In the genomic region with DNA sequence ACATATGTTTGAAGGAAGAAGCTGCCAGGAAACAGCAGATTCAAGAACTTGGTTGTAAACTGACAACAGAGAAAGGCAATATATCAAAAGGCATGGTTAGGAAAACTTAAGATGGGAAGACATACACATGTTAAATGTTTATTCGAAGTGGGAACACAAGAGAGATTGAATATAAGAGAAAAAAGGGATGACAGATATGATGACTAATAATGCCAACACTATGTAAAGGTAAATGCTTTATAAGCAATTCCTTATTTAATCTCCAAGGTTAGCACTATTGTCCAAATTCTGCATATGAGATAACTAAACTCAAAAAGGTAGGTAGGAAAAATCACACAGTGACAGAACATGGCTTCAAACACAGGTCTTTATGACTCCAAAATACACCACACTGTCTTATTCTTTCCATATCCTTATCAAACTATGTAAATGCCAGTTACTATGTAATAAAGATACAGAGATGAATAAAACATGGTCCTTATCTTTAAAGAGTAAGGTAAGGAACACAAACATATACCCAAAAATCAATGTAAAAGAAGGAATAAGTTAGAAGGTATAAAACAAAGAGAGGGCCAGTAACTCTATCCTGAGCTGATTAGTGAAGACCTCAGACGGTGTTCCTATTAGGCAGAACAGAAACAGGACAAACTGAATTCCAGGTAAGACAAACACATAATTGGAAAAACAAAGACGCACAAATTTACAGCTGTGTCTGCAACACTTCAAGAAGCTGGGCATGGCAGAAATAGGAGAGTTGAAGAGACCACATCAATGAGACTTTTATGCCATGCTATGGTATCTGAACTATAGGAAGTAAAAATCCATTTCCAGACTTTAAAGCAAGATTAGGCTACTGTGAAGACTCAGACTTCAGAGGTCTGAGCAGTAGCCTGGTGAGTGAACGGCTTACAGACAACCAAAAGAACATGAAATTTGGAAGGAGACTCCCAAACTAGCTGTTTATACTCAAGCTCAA, we compare ENCODE assay signal across 17 cellular contexts. TPM values are rescaled to one million over a fixed set of nuclear protein-coding genes. Genes with fewer than 3 reads are reported as not detected.
A peak's percentile ranks its signal among the peaks of the same experiment; 100 is the strongest.
DNase-seq lines count a peak whose midpoint lies in the region; ATAC-seq and TF ChIP-seq lines count a peak whose summit lies in the region.
"Had no signal": no experiment of that assay in that cellular context is flagged by ENCODE, and none has a peak within 500 bp of the region (broad histone marks: within the 10 kb centered on the region; RNA-seq: fewer than 3 reads in every experiment).

No MANE protein-coding gene starts in this region.

- H4K20me1 ChIP-seq in SU-DHL-6 (ENCODE audit: low read depth, low read length): no peaks in the 10 kb centered on the region

- H3K4me2 ChIP-seq in SU-DHL-6 (ENCODE audit: low read depth, low read length, poor library complexity, severe bottlenecking): peak overlapping the region; percentile 96

- H3K27me3 ChIP-seq in SU-DHL-6 (ENCODE audit: low read length) (no peaks in the 10 kb centered on the region), foreskin keratinocyte (no peaks in the 10 kb centered on the region)
- H3K27me3 ChIP-seq: suprapubic skin had no signal

- H3F3A ChIP-seq in SU-DHL-6 (ENCODE audit: insufficient read depth): peaks cover 78% of the 10 kb centered on the region

- H3K79me2 ChIP-seq in SU-DHL-6 (ENCODE audit: insufficient read depth, low read length): peaks cover 100% of the 10 kb centered on the region

- TF ChIP-seq CTCF in SU-DHL-6 (IDR thresholded peaks at IDR 0.05; ENCODE audit: insufficient read depth, low read length, poor library complexity, severe bottlenecking) (no peak), foreskin keratinocyte (conservative IDR thresholded peaks at IDR 0.05) (no peak)

- no peaks in the 10 kb centered on the region for H3K9me3 Mint-ChIP-seq in activated T-cell treated with anti-CD3 and anti-CD28 coated beads, Interleukin-2, amount 50 U/mL, for 72 hours
- H3K9me3 Mint-ChIP-seq: activated CD4-positive, alpha-beta T cell treated with anti-CD3 and anti-CD28 coated beads, Interleukin-2, amount 10 ng/mL, durations not matched to agents 7 days and 5 days; activated T-helper 2 cell treated with anti-CD3 and anti-CD28 coated beads, Interferon-gamma antibody, Interleukin-2, Interleukin-4, amounts not matched to agents 10 μg/mL and 5 μg/mL and 100 μg/mL, durations not matched to agents 14 hours and 24 hours and 36 hours; nephron had no signal

- no peaks in the 10 kb centered on the region for H3K9me2 ChIP-seq in SU-DHL-6 (replicated peaks; ENCODE audit: insufficient read depth, low read length)

- peaks cover 61% of the 10 kb centered on the region for H3K4me1 Mint-ChIP-seq in activated T-cell treated with anti-CD3 and anti-CD28 coated beads, Interleukin-2, amount 50 U/mL, for 72 hours (ENCODE audit: low read depth)
- H3K4me1 Mint-ChIP-seq: nephron had no signal

- H3K9me3 ChIP-seq in SU-DHL-6 (ENCODE audit: insufficient read depth, low read length): no peaks in the 10 kb centered on the region
- H3K9me3 ChIP-seq: suprapubic skin had no signal

- ATAC-seq in activated T-cell treated with anti-CD3 and anti-CD28 coated beads, Interleukin-2, amount 50 U/mL, for 72 hours (replicated peaks in 1 of 2): no peak
- ATAC-seq in foreskin keratinocyte (peak; percentile 36), HG03460 (IDR thresholded peaks at IDR 0.05; ENCODE audit: unreplicated experiment) (no peak), GM21423 (IDR thresholded peaks at IDR 0.05; ENCODE audit: unreplicated experiment) (no peak)
- peak; percentile 49 for ATAC-seq in stimulated activated naive CD8-positive, alpha-beta T cell treated with anti-CD3 and anti-CD28 coated beads, Interleukin-15, Interleukin-2, amounts not matched to agents 100 U/mL and 50 U/mL, for 24 hours
- ATAC-seq: left ventricle myocardium superior had no signal

- H3K36me3 ChIP-seq in SU-DHL-6 (ENCODE audit: low read length): no peaks in the 10 kb centered on the region
- H3K36me3 ChIP-seq: suprapubic skin had no signal

- H3K27me3 Mint-ChIP-seq in activated T-cell treated with anti-CD3 and anti-CD28 coated beads, Interleukin-2, amount 50 U/mL, for 72 hours (ENCODE audit: low read depth): no peaks in the 10 kb centered on the region
- H3K27me3 Mint-ChIP-seq: activated CD4-positive, alpha-beta T cell treated with anti-CD3 and anti-CD28 coated beads, Interleukin-2, amount 10 ng/mL, durations not matched to agents 7 days and 5 days had no signal

- H3K27ac ChIP-seq in SU-DHL-6 (ENCODE audit: low read depth, low read length) (peak overlapping the region; percentile 100), foreskin keratinocyte (no peak overlapping the region)
- H3K27ac ChIP-seq: GM23248, suprapubic skin had no signal

- peak overlapping the region; percentile 47 for H3K9ac ChIP-seq in SU-DHL-6 (ENCODE audit: low read length)
- H3K9ac ChIP-seq: GM23248 had no signal

- H3K4me3 Mint-ChIP-seq in activated T-cell treated with anti-CD3 and anti-CD28 coated beads, Interleukin-2, amount 50 U/mL, for 72 hours: peak overlapping the region in 1 of 2 donors; percentile 52
- H3K4me3 Mint-ChIP-seq: activated CD4-positive, alpha-beta T cell treated with anti-CD3 and anti-CD28 coated beads, Interleukin-2, amount 10 ng/mL, durations not matched to agents 7 days and 5 days; nephron had no signal

- no peak for DNase-seq in activated T-cell treated with anti-CD3 and anti-CD28 coated beads, Interleukin-2, amount 50 U/mL, for 72 hours
- DNase-seq in activated T-cell treated with anti-CD3 and anti-CD28 coated beads for 4 hours (no peak), foreskin keratinocyte (no peak), erythroblast (lab: John Stamatoyannopoulos, UW) (no peak)
- DNase-seq in stimulated activated naive CD8-positive, alpha-beta T cell treated with anti-CD3 and anti-CD28 coated beads, Interleukin-15, Interleukin-2, amounts not matched to agents 100 U/mL and 50 U/mL, for 24 hours: no peak
- DNase-seq: activated CD4-positive, alpha-beta T cell treated with anti-CD3 and anti-CD28 coated beads, Interleukin-2, amount 10 ng/mL, durations not matched to agents 7 days and 5 days; left ventricle myocardium superior; SHP77 treated with DMSO at 0.1 percent for 48 hours; stimulated activated CD4-positive, alpha-beta T cell treated with anti-CD3 and anti-CD28 coated beads, Interleukin-15, amount 100 ng/mL, for 24 hours; T1000 had no signal

- no peak for TF ChIP-seq POLR2A in erythroblast (IDR thresholded peaks at IDR 0.05; ENCODE audit: low read length)

- peak overlapping the region; percentile 86 for H3K27ac Mint-ChIP-seq in activated T-cell treated with anti-CD3 and anti-CD28 coated beads, Interleukin-2, amount 50 U/mL, for 72 hours
- H3K27ac Mint-ChIP-seq: activated CD4-positive, alpha-beta T cell treated with anti-CD3 and anti-CD28 coated beads, Interleukin-2, amount 10 ng/mL, durations not matched to agents 7 days and 5 days; activated T-helper 2 cell treated with anti-CD3 and anti-CD28 coated beads, Interferon-gamma antibody, Interleukin-2, Interleukin-4, amounts not matched to agents 10 μg/mL and 5 μg/mL and 100 μg/mL, durations not matched to agents 14 hours and 24 hours and 36 hours; nephron had no signal

- H3K4me1 ChIP-seq in foreskin keratinocyte: peaks cover 5% of the 10 kb centered on the region

- H3K36me3 Mint-ChIP-seq in activated T-cell treated with anti-CD3 and anti-CD28 coated beads, Interleukin-2, amount 50 U/mL, for 72 hours (ENCODE audit: insufficient read depth in 2 of 2): peaks cover 0 to 1% of the 10 kb centered on the region in 2 donors

- no peak overlapping the region for H3K4me3 ChIP-seq in SU-DHL-6 (ENCODE audit: insufficient read depth, low read length, poor library complexity, severe bottlenecking)
- H3K4me3 ChIP-seq: GM23248, suprapubic skin had no signal

- H2AFZ ChIP-seq in SU-DHL-6 (ENCODE audit: low read depth, low read length, severe bottlenecking): no peak overlapping the region
- H2AFZ ChIP-seq: GM23248 had no signal

RNA-seq across cellular contexts. Expression of a gene that starts 56.1 kb away (rescaled TPM):
- total RNA-seq in activated T-cell treated with anti-CD3 and anti-CD28 coated beads, Interleukin-2, amount 50 U/mL, for 72 hours: 10 to 100 TPM; 71.0 to 86.2 TPM
- 44.3 and 51.9 TPM in 2 replicates for total RNA-seq in foreskin keratinocyte
- 22.7 and 24.8 TPM in 2 replicates for polyA plus RNA-seq in foreskin keratinocyte

Comparison
In these comparisons a context has a peak if more than half of its experiments do, and no peak if none do; other contexts are left out.
1. ATAC-seq: peak in foreskin keratinocyte (single experiment) and stimulated activated naive CD8-positive, alpha-beta T cell treated with anti-CD3 and anti-CD28 coated beads, Interleukin-15, Interleukin-2, amounts not matched to agents 100 U/mL and 50 U/mL, for 24 hours (single experiment); none in activated T-cell treated with anti-CD3 and anti-CD28 coated beads, Interleukin-2, amount 50 U/mL, for 72 hours (0 of 2), HG03460 (single experiment) and GM21423 (single experiment).